Comparison of ENCODE assay signal across 2 cellular contexts in the genomic region with DNA sequence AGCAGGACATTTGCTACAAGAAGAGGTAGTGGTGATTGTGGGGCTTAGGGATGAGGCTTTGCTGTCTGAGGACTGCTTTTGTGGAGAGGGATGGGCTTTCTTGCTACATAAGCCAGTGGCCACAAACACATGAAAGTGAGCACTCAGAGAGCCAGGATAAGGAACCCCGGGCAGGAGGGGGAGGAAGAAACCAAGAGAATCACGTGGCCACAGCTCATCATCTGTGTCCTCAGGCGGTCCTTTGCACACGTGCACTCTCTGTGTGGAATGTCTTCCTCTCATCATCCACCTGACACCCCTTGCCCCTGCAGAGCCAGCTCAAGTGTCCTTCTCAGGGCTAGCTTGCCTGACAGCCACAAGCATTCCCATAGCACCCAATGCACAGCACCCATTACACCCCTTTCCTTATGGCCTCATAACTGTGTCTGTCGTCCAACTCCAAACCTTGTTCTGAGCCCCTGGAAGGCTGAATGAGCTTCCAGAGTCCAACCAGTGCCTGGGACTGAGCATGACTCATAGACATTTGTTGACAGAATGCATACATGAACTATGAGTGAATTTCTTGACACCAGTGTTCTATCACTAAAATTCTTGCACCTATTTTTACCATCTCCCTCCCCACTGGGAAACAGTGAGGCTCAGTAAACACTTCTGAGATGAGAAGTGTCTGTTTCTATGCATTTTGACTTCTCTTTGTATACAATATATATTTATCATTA.
TF ChIP-seq lines count a peak whose summit lies in the region.

No MANE protein-coding gene starts in this region.

TF ChIP-seq in HEK293, 187 proteins besides CTCF, POLR2A, EP300 and RAD21:
- TF ChIP-seq, protein P1, sequence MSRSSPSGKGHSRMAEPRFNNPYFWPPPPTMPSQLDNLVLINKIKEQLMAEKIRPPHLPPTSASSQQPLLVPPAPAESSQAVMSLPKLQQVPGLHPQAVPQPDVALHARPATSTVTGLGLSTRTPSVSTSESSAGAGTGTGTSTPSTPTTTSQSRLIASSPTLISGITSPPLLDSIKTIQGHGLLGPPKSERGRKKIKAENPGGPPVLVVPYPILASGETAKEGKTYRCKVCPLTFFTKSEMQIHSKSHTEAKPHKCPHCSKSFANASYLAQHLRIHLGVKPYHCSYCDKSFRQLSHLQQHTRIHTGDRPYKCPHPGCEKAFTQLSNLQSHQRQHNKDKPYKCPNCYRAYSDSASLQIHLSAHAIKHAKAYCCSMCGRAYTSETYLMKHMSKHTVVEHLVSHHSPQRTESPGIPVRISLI (tag by site-specific recombination; IDR thresholded peaks at IDR 0.05) = no peak
- TF ChIP-seq GLIS1 (tag by site-specific recombination; IDR thresholded peaks at IDR 0.05) = 0 out of 2 replicates have a peak, but pooled peaks have one; percentile 6

TF ChIP-seq in SK-N-SH, 30 proteins besides CTCF, POLR2A, EP300 and RAD21 (continued from another document):
- TF ChIP-seq, protein P2, sequence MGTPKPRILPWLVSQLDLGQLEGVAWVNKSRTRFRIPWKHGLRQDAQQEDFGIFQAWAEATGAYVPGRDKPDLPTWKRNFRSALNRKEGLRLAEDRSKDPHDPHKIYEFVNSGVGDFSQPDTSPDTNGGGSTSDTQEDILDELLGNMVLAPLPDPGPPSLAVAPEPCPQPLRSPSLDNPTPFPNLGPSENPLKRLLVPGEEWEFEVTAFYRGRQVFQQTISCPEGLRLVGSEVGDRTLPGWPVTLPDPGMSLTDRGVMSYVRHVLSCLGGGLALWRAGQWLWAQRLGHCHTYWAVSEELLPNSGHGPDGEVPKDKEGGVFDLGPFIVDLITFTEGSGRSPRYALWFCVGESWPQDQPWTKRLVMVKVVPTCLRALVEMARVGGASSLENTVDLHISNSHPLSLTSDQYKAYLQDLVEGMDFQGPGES (IDR thresholded peaks at IDR 0.05; ENCODE audit: low read depth, low read length) = no peak
- TF ChIP-seq TEAD4 (IDR thresholded peaks at IDR 0.05; ENCODE audit: borderline replicate concordance, insufficient read depth) (no peak), GABPA (IDR thresholded peaks at IDR 0.05; ENCODE audit: low read depth) (no peak), NRF1 (IDR thresholded peaks at IDR 0.05; ENCODE audit: low read depth, low read length) (no peak), CHD2 (IDR thresholded peaks at IDR 0.05; ENCODE audit: low read length, partially characterized antibody) (no peak), MXI1 (IDR thresholded peaks at IDR 0.05; ENCODE audit: low read depth, low read length) (no peak), FOSL2 (IDR thresholded peaks at IDR 0.05; ENCODE audit: borderline replicate concordance, low read depth) (no peak)
- TF ChIP-seq, protein P3, sequence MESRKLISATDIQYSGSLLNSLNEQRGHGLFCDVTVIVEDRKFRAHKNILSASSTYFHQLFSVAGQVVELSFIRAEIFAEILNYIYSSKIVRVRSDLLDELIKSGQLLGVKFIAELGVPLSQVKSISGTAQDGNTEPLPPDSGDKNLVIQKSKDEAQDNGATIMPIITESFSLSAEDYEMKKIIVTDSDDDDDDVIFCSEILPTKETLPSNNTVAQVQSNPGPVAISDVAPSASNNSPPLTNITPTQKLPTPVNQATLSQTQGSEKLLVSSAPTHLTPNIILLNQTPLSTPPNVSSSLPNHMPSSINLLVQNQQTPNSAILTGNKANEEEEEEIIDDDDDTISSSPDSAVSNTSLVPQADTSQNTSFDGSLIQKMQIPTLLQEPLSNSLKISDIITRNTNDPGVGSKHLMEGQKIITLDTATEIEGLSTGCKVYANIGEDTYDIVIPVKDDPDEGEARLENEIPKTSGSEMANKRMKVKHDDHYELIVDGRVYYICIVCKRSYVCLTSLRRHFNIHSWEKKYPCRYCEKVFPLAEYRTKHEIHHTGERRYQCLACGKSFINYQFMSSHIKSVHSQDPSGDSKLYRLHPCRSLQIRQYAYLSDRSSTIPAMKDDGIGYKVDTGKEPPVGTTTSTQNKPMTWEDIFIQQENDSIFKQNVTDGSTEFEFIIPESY (IDR thresholded peaks at IDR 0.05; ENCODE audit: borderline replicate concordance, low read depth) = no peak
